Comparison of ENCODE assay signal across 33 cellular contexts in genomic region chr11:107752508-107752907, GRCh38. TPM values are rescaled to one million over a fixed set of nuclear protein-coding genes. Genes with fewer than 3 reads are reported as not detected.
"Had no signal": no experiment of that assay in that cellular context is flagged by ENCODE, and none has a peak within 500 bp of the region (broad histone marks: within the 10 kb centered on the region; RNA-seq: fewer than 3 reads in every experiment).

No MANE protein-coding gene starts in this region.

- H3K27me3 ChIP-seq: ascending aorta, breast epithelium, cardiac muscle cell, colonic mucosa, gastroesophageal sphincter had no signal

- H3K4me3 ChIP-seq: adrenal gland, ascending aorta, breast epithelium, cardiac muscle cell, colonic mucosa, gastroesophageal sphincter had no signal

- H3K9me3 ChIP-seq: adrenal gland, ascending aorta, breast epithelium, colonic mucosa, gastroesophageal sphincter had no signal

- DNase-seq: activated CD4-positive, alpha-beta memory T cell treated with anti-CD3 and anti-CD28 coated beads for 36 hours; activated CD4-positive, alpha-beta T cell treated with anti-CD3 and anti-CD28 coated beads for 36 hours; activated CD4-positive, alpha-beta T cell treated with anti-CD3 and anti-CD28 coated beads, Interleukin-2, amount 10 ng/mL, durations not matched to agents 24 days and 14 days; activated CD4-positive, CD25-positive, alpha-beta regulatory T cell; activated CD4-positive, CD25-positive, alpha-beta regulatory T cell treated with anti-CD3 and anti-CD28 coated beads, Interleukin-2, amount 50 U/mL, for 72 hours; activated CD8-positive, alpha-beta memory T cell treated with anti-CD3 and anti-CD28 coated beads, Interleukin-2, amount 10 ng/mL, durations not matched to agents 7 days and 5 days; activated CD8-positive, alpha-beta memory T cell treated with anti-CD3 and anti-CD28 coated beads, Interleukin-2, amount 50 U/mL, for 4 hours; activated CD8-positive, alpha-beta T cell treated with anti-CD3 and anti-CD28 coated beads, Interleukin-2, amount 10 ng/mL, durations not matched to agents 7 days and 5 days; activated effector memory CD4-positive, alpha-beta T cell treated with anti-CD3 and anti-CD28 coated beads, Interleukin-2, amount 50 U/mL, for 16 hours; activated naive CD4-positive, alpha-beta T cell treated with anti-CD3 and anti-CD28 coated beads for 36 hours; activated naive CD8-positive, alpha-beta T cell treated with anti-CD3 and anti-CD28 coated beads for 36 hours; activated naive CD8-positive, alpha-beta T cell treated with anti-CD3 and anti-CD28 coated beads, Interleukin-2, amount 50 U/mL, for 24 hours; activated T-cell treated with anti-CD3 and anti-CD28 coated beads, Interleukin-2, amount 50 U/mL, for 1 hour; activated T-cell treated with anti-CD3 and anti-CD28 coated beads, Interleukin-2, amount 50 U/mL, for 48 hours; adrenal gland; central memory CD4-positive, alpha-beta T cell; cerebellar nuclear complex; colonic mucosa; effector memory CD4-positive, alpha-beta T cell; endodermal cell; foreskin keratinocyte; T-helper 2 cell had no signal

- H3K4me1 ChIP-seq: adrenal gland, ascending aorta, breast epithelium, colonic mucosa, foreskin keratinocyte had no signal

- H3K36me3 ChIP-seq: adrenal gland, ascending aorta, breast epithelium, cardiac muscle cell, colonic mucosa, gastroesophageal sphincter had no signal

- ATAC-seq: activated CD4-positive, alpha-beta T cell treated with anti-CD3 and anti-CD28 coated beads for 36 hours; activated CD8-positive, alpha-beta memory T cell treated with anti-CD3 and anti-CD28 coated beads, Interleukin-2, amount 10 ng/mL, durations not matched to agents 7 days and 5 days; activated CD8-positive, alpha-beta T cell treated with anti-CD3 and anti-CD28 coated beads, Interleukin-2, amount 10 ng/mL, durations not matched to agents 7 days and 5 days; activated naive CD8-positive, alpha-beta T cell treated with anti-CD3 and anti-CD28 coated beads, Interleukin-2, amount 50 U/mL, for 24 hours; esophagus mucosa; foreskin keratinocyte; gastroesophageal sphincter had no signal

- H3K27ac ChIP-seq: adrenal gland, ascending aorta, breast epithelium, cardiac muscle cell, colonic mucosa, foreskin keratinocyte had no signal

RNA-seq across cellular contexts. Expression of gene SLN, which starts 40.7 kb away (rescaled TPM):
- total RNA-seq: activated CD4-positive, alpha-beta memory T cell treated with anti-CD3 and anti-CD28 coated beads for 36 hours; activated CD4-positive, alpha-beta T cell treated with anti-CD3 and anti-CD28 coated beads for 36 hours; activated CD4-positive, alpha-beta T cell treated with anti-CD3 and anti-CD28 coated beads, Interleukin-2, amount 10 ng/mL, durations not matched to agents 24 days and 14 days; activated CD8-positive, alpha-beta memory T cell treated with anti-CD3 and anti-CD28 coated beads for 36 hours; activated CD8-positive, alpha-beta memory T cell treated with anti-CD3 and anti-CD28 coated beads, Interleukin-2, amount 10 ng/mL, durations not matched to agents 7 days and 5 days; activated CD8-positive, alpha-beta T cell treated with anti-CD3 and anti-CD28 coated beads, Interleukin-2, amount 10 ng/mL, durations not matched to agents 7 days and 5 days; activated naive CD4-positive, alpha-beta T cell treated with anti-CD3 and anti-CD28 coated beads for 36 hours; activated naive CD8-positive, alpha-beta T cell treated with anti-CD3 and anti-CD28 coated beads for 36 hours; activated T-helper 1 cell treated with anti-CD3 and anti-CD28 coated beads, Interleukin-12 subunit alpha, Interleukin-12 subunit beta, Interleukin-2, Interleukin-4 antibody, amounts not matched to agents 30 ng/mL and 10 ng/mL and 1 ng/mL, durations not matched to agents 14 hours and 24 hours and 36 hours; activated T-helper 2 cell treated with anti-CD3 and anti-CD28 coated beads, Interferon-gamma antibody, Interleukin-2, Interleukin-4, amounts not matched to agents 10 μg/mL and 5 μg/mL and 100 μg/mL, durations not matched to agents 14 hours and 24 hours and 36 hours; ascending aorta; breast epithelium; cardiac muscle cell; colonic mucosa; dermis microvascular lymphatic vessel endothelial cell; endodermal cell; foreskin keratinocyte; glomerular endothelial cell; T-helper 1 cell treated with Interleukin-12 subunit alpha and Interleukin-12 subunit beta and Interleukin-4 antibody, amounts not matched to agents 30 ng/mL and 1 ng/mL, for 36 hours had no signal
- polyA plus RNA-seq: foreskin keratinocyte had no signal
